ENCODE assay signal across 1 cellular context in genomic region chr10:73888514-73888913, GRCh38.
TF ChIP-seq lines count a peak whose summit lies in the region.

No MANE protein-coding gene starts in this region.

TF ChIP-seq in SK-N-SH treated with all-trans-retinoic acid at 6 μM for 48 hours, 23 proteins besides CTCF, POLR2A, EP300 and RAD21 (continued from another document):
- TF ChIP-seq PATZ1 (CRISPR knock-in tag; IDR thresholded peaks at IDR 0.05; ENCODE audit: borderline replicate concordance) (no peak), POU6F1 (CRISPR knock-in tag; IDR thresholded peaks at IDR 0.05; ENCODE audit: borderline replicate concordance, low read depth) (no peak), PPARA (CRISPR knock-in tag; IDR thresholded peaks at IDR 0.05; ENCODE audit: borderline replicate concordance) (no peak)
